ENCODE assay signal across 8 cellular contexts in genomic region chr3:101605398-101605797, GRCh38. TPM values are rescaled to one million over a fixed set of nuclear protein-coding genes. Genes with fewer than 3 reads are reported as not detected.
DNase-seq lines count a peak whose midpoint lies in the region; ATAC-seq, FAIRE-seq and TF ChIP-seq lines count a peak whose summit lies in the region.
"Not testable (repeated sequence)": the region's sequence is repeated elsewhere in the genome, so short reads cannot be mapped to it uniquely, and the experiment has no call there.

No MANE protein-coding gene starts in this region.

- not testable (repeated sequence) for H4K91ac ChIP-seq in H1 (replicated peaks; ENCODE audit: insufficient read length, low read length); trophoblast cell (ENCODE audit: low read depth, low read length)

- not testable (repeated sequence) for H3K27me3 ChIP-seq in GM23338 (ENCODE audit: insufficient read depth); HUES48 (ENCODE audit: control insufficient read depth, insufficient read depth, low read length); H1 (replicated peaks in 1 of 4; ENCODE audit: control insufficient read depth in 3 of 4, extremely low read depth in 1 of 4, insufficient read depth in 3 of 4, low read length in 3 of 4); iPS-15b (ENCODE audit: control insufficient read depth, insufficient read depth, low read length); mesendoderm (ENCODE audit: insufficient read depth, low read length, poor library complexity); trophoblast cell (ENCODE audit: insufficient read depth, low read length)

- H3K79me1 ChIP-seq in H1 (ENCODE audit: low read depth, low read length); mesendoderm (ENCODE audit: low read length); trophoblast cell (ENCODE audit: low read length): not testable (repeated sequence)

- H3K9ac ChIP-seq in HUES48 (ENCODE audit: low read depth, low read length); mesendoderm (ENCODE audit: low read length); trophoblast cell (ENCODE audit: low read length): not testable (repeated sequence)
- H3K9ac ChIP-seq in H1 (replicated peaks in 1 of 4; ENCODE audit: extremely low read depth in 1 of 4, low read depth in 3 of 4, low read length in 3 of 4) (peak overlapping the region in 1 of 4 experiments; percentile 37; a peak in 1 of 7 replicates), iPS-15b (ENCODE audit: low read depth, low read length) (peak overlapping the region; percentile 81)

- not testable (repeated sequence) for H3K23me2 ChIP-seq in H1 (ENCODE audit: low read depth, low read length)

- H4K8ac ChIP-seq in H1 (ENCODE audit: extremely low read depth, insufficient read depth, low read length); mesendoderm (ENCODE audit: low read depth, low read length); trophoblast cell (ENCODE audit: low read depth, low read length): not testable (repeated sequence)

- peak overlapping the region; percentile 34; the same call in 1 of the 2 replicates for H2BK20ac ChIP-seq in H1 (ENCODE audit: low read length)

- POLR2A ChIA-PET in H1 (lab: Charles Lee; ENCODE audit: partially characterized antibody): not testable (repeated sequence)

- H3K36me3 Mint-ChIP-seq in GM23338 (ENCODE audit: low read depth): not testable (repeated sequence)

- H3K4me3 Mint-ChIP-seq in GM23338: not testable (repeated sequence)

- not testable (repeated sequence) for H3F3A ChIP-seq in GM23338 (replicated peaks; ENCODE audit: low read depth)

- not testable (repeated sequence) for H3K9me3 ChIP-seq in HUES48 (ENCODE audit: control insufficient read depth, insufficient read depth, low read length); H1 (ENCODE audit: insufficient read depth in 2 of 2, low read depth in 1 of 2, low read length in 1 of 2); iPS-15b (ENCODE audit: control insufficient read depth, insufficient read depth, low read length); trophoblast cell (ENCODE audit: insufficient read depth, low read depth, low read length)

- not testable (repeated sequence) for H3K4ac ChIP-seq in H1 (replicated peaks; ENCODE audit: insufficient read length, low read depth, low read length); mesendoderm (ENCODE audit: low read depth, low read length); trophoblast cell (ENCODE audit: low read depth, low read length)

- 74% methylated on average over 10 of the region's 10 CpGs; no CpG with 5 or more reads in 1 of the 2 experiments for whole genome bisulfite sequencing in H1 (ENCODE audit: extremely low coverage in 1 of 2, insufficient coverage in 1 of 2, insufficient read length in 1 of 2, insufficient replicate concordance in 2 of 2, low coverage in 1 of 2, low lambda C conversion rate in 2 of 2, missing lambda C conversion rate in 1 of 2), 2 experiments
- WGBS in mesendoderm (ENCODE audit: extremely low coverage, insufficient coverage, low lambda C conversion rate): no CpG with 5 or more reads among the region's 10 CpGs
- no CpG with 5 or more reads among the region's 10 CpGs for whole genome bisulfite sequencing in trophoblast cell (ENCODE audit: extremely low coverage, insufficient coverage, insufficient read length)

- not testable (repeated sequence) for H2BK12ac ChIP-seq in H1 (ENCODE audit: low read depth, low read length); trophoblast cell (ENCODE audit: low read length)

- H3K4me3 ChIP-seq in GM23338; HUES48 (ENCODE audit: low read depth, low read length); H1 (ENCODE audit: extremely low read depth in 1 of 4, insufficient read depth in 2 of 4, low read depth in 3 of 4, low read length in 4 of 4); mesendoderm (ENCODE audit: low read length); trophoblast cell (ENCODE audit: low read depth, low read length): not testable (repeated sequence)
- peak overlapping the region; percentile 54 for H3K4me3 ChIP-seq in iPS-15b (ENCODE audit: low read depth, low read length)

- CTCF ChIA-PET in H1 (lab: Charles Lee; ENCODE audit: partially characterized antibody): not testable (repeated sequence)

- H2AFZ ChIP-seq in GM23338 (peak overlapping the region; percentile 3; the same call in 1 of the 2 replicates), H1 (ENCODE audit: low read length) (peak overlapping the region; percentile 76)
- not testable (repeated sequence) for H2AFZ ChIP-seq in trophoblast cell (ENCODE audit: insufficient read depth, low read length, poor library complexity)

- DNase-seq in ELF-1 (ENCODE audit: low read depth, low spot score): peak; percentile 25
- not testable (repeated sequence) for DNase-seq in GM23338 (ENCODE audit: low spot score); mesendoderm; trophoblast cell
- DNase-seq in NCI-H748 (lab: John Stamatoyannopoulos, UW; ENCODE audit: unreplicated experiment): peak; percentile 39
- peak in 1 of 2 experiments; percentile 41 for DNase-seq in H1 (ENCODE audit: low read depth in 1 of 2, low spot score in 2 of 2)

- H4K20me1 ChIP-seq in GM23338 (replicated peaks; ENCODE audit: insufficient read depth); H1 (replicated peaks in 1 of 2; ENCODE audit: control insufficient read depth in 1 of 2, insufficient read depth in 2 of 2, low read length in 2 of 2): not testable (repeated sequence)

- H2BK5ac ChIP-seq in H1 (ENCODE audit: low read depth, low read length): 0 out of 2 replicates have a peak overlapping the region, but pooled peaks have one; percentile 40
- not testable (repeated sequence) for H2BK5ac ChIP-seq in mesendoderm (ENCODE audit: low read length); trophoblast cell (ENCODE audit: low read depth, low read length, poor library complexity)

- H2BK15ac ChIP-seq in H1 (ENCODE audit: low read length); mesendoderm (replicated peaks; ENCODE audit: low read depth): not testable (repeated sequence)

- H3K27me3 Mint-ChIP-seq in GM23338 (ENCODE audit: insufficient read depth, low read depth, poor library complexity): not testable (repeated sequence)

- not testable (repeated sequence) for H3K9me3 Mint-ChIP-seq in GM23338

- not testable (repeated sequence) for H3K4me1 ChIP-seq in GM23338 (ENCODE audit: insufficient read depth); HUES48 (ENCODE audit: control insufficient read depth, insufficient read depth, low read length); H1 (replicated peaks in 1 of 4; ENCODE audit: control insufficient read depth in 3 of 4, insufficient read depth in 4 of 4, low read length in 3 of 4); iPS-15b (ENCODE audit: control insufficient read depth, insufficient read depth, low read length); mesendoderm (ENCODE audit: control insufficient read depth, low read depth, low read length); trophoblast cell (ENCODE audit: control insufficient read depth in 1 of 2, insufficient read depth in 2 of 2, low read length in 2 of 2)

- not testable (repeated sequence) for ATAC-seq in GM23338

- H3K4me2 ChIP-seq in GM23338; H1 (ENCODE audit: insufficient read depth in 1 of 2, low read depth in 2 of 2, low read length in 2 of 2); mesendoderm (ENCODE audit: low read length); trophoblast cell (ENCODE audit: low read length): not testable (repeated sequence)

- not testable (repeated sequence) for H2BK120ac ChIP-seq in H1 (replicated peaks; ENCODE audit: low read depth, low read length); mesendoderm (ENCODE audit: low read depth, low read length); trophoblast cell (ENCODE audit: insufficient read depth, low read length, poor library complexity)

- not testable (repeated sequence) for H3K27ac ChIP-seq in GM23338 (ENCODE audit: low read depth); H1 (ENCODE audit: low read depth, low read length); mesendoderm (ENCODE audit: low read depth, low read length); trophoblast cell (ENCODE audit: low read depth, low read length)
- peak overlapping the region; percentile 35 for H3K27ac ChIP-seq in HUES48 (ENCODE audit: low read depth, low read length)

- H2AK5ac ChIP-seq in H1 (ENCODE audit: low read depth, low read length); mesendoderm (ENCODE audit: low read length); trophoblast cell (ENCODE audit: low read length): not testable (repeated sequence)

- not testable (repeated sequence) for TF ChIP-seq EP300 in H1 (IDR thresholded peaks at IDR 0.05; ENCODE audit: borderline replicate concordance in 1 of 2, low read depth in 2 of 2, low read length in 2 of 2)

- not testable (repeated sequence) for H3K9me2 ChIP-seq in GM23338 (ENCODE audit: insufficient read depth)

- H4K5ac ChIP-seq in H1 (ENCODE audit: insufficient read length, low read depth, low read length); mesendoderm (ENCODE audit: low read length): not testable (repeated sequence)

- TF ChIP-seq CTCF in GM23338 (conservative IDR thresholded peaks at IDR 0.05; ENCODE audit: low read depth in 2 of 2); H1 (IDR thresholded peaks at IDR 0.05; ENCODE audit: control extremely low read depth in 1 of 3, insufficient read depth in 1 of 3, low read depth in 1 of 3, low read length in 3 of 3): not testable (repeated sequence)

- H3K14ac ChIP-seq in H1 (ENCODE audit: insufficient read length); trophoblast cell (ENCODE audit: low read length): not testable (repeated sequence)

- FAIRE-seq in H1 (lab: Jason Lieb, UNC): not testable (repeated sequence)

- not testable (repeated sequence) for TF ChIP-seq RAD21 in H1 (IDR thresholded peaks at IDR 0.05 in 1 of 2, conservative IDR thresholded peaks at IDR 0.05 in 1 of 2; ENCODE audit: low read depth in 2 of 2, low read length in 2 of 2)

- peak overlapping the region; percentile 65; the same call in 1 of the 2 replicates for H3K27ac Mint-ChIP-seq in GM23338

- not testable (repeated sequence) for H3K56ac ChIP-seq in H1 (replicated peaks; ENCODE audit: insufficient read length, low read depth, low read length)
- peak overlapping the region; percentile 60 for H3K56ac ChIP-seq in mesendoderm (ENCODE audit: low read length)

- not testable (repeated sequence) for H3K36me3 ChIP-seq in GM23338 (ENCODE audit: insufficient read depth); HUES48 (ENCODE audit: control insufficient read depth, insufficient read depth, low read length); H1 (ENCODE audit: control insufficient read depth in 2 of 4, insufficient read depth in 4 of 4, low read length in 3 of 4); iPS-15b (ENCODE audit: control insufficient read depth, insufficient read depth, low read length); mesendoderm (ENCODE audit: control insufficient read depth, insufficient read depth, low read length); trophoblast cell (ENCODE audit: control insufficient read depth in 1 of 2, insufficient read depth in 2 of 2, low read length in 2 of 2)

- not testable (repeated sequence) for TF ChIP-seq POLR2A in H1 (IDR thresholded peaks at IDR 0.05; ENCODE audit: control extremely low read depth in 1 of 2, low read depth in 2 of 2, low read length in 2 of 2)

- not testable (repeated sequence) for H3K4me1 Mint-ChIP-seq in GM23338

- peak overlapping the region; percentile 43 for H4K12ac ChIP-seq in trophoblast cell (ENCODE audit: low read depth, low read length)

- H3K23ac ChIP-seq in H1 (ENCODE audit: insufficient read length); mesendoderm (ENCODE audit: low read length); trophoblast cell (ENCODE audit: low read length): not testable (repeated sequence)

- H3K18ac ChIP-seq in H1 (ENCODE audit: extremely low read depth, low read length); mesendoderm (ENCODE audit: low read length); trophoblast cell (ENCODE audit: low read length): not testable (repeated sequence)

- not testable (repeated sequence) for H3K79me2 ChIP-seq in GM23338 (replicated peaks; ENCODE audit: insufficient read depth); H1 (ENCODE audit: control insufficient read depth in 1 of 2, insufficient read depth in 2 of 2, low read length in 2 of 2); mesendoderm (ENCODE audit: control insufficient read depth, insufficient read depth, low read length); trophoblast cell (ENCODE audit: control insufficient read depth, insufficient read depth, low read length, poor library complexity)

RNA-seq across cellular contexts. Expression of gene PCNP, which starts 31.4 kb away (rescaled TPM):
- 134 and 139 TPM in 2 replicates for total RNA-seq in GM23338 (2014; rRNA removed; shearing (Covaris generic))
- 151 and 185 TPM in 2 replicates for polyA plus RNA-seq in GM23338 (2016; fragmentation: Nextera tagmentation; extraction: Ambion mirVana)
- 188 and 192 TPM in 2 replicates for total RNA-seq in H1 (2021; fragmentation: NEBNext Ultra II Directional; extraction: Animal tissue kit (Norgen Biotek cat#: 25700))
- 16.4 and 29.1 TPM in 2 replicates for polyA plus RNA-seq in H1 (2011; rRNA removed)
- polyA plus RNA-seq in H1 (2011; cell fraction: cytosol; rRNA removed): 52.1 TPM
- 8.5 TPM for polyA plus RNA-seq in H1 (2011; cell fraction: nucleus; rRNA removed)
- 86.8 to 152 TPM (median 95.0 TPM) in 4 replicates for polyA plus RNA-seq in H1 (2012, experiment 1 of 2)
- 13.8 TPM for polyA plus RNA-seq in H1 (2012, experiment 2 of 2)
- polyA plus RNA-seq in H1 (2013, experiment 1 of 2): 85.8 TPM
- polyA plus RNA-seq in H1 (2013, experiment 2 of 2): 85.5 TPM
- polyA minus RNA-seq in H1 (2011; rRNA and poly(A)+ RNA removed): 17.0 and 18.0 TPM in 2 replicates
- 21.3 TPM for polyA minus RNA-seq in H1 (2011; cell fraction: cytosol; rRNA and poly(A)+ RNA removed)
- polyA minus RNA-seq in H1 (2011; cell fraction: nucleus; rRNA and poly(A)+ RNA removed): 23.9 TPM
- polyA plus RNA-seq in mesendoderm (2013, experiment 1 of 2): 112 TPM
- 109 TPM for polyA plus RNA-seq in mesendoderm (2013, experiment 2 of 2)
- polyA plus RNA-seq in trophoblast cell (2013): 80.3 and 81.7 TPM in 2 replicates

RNA-seq across cellular contexts. Expression of gene TRMT10C, which starts 43.7 kb away (rescaled TPM):
- 59.7 and 61.9 TPM in 2 replicates for total RNA-seq in GM23338 (2014; rRNA removed; shearing (Covaris generic))
- 133 and 145 TPM in 2 replicates for polyA plus RNA-seq in GM23338 (2016; fragmentation: Nextera tagmentation; extraction: Ambion mirVana)
- 49.4 and 55.9 TPM in 2 replicates for total RNA-seq in H1 (2021; fragmentation: NEBNext Ultra II Directional; extraction: Animal tissue kit (Norgen Biotek cat#: 25700))
- 22.3 and 27.4 TPM in 2 replicates for polyA plus RNA-seq in H1 (2011; rRNA removed)
- 26.7 TPM for polyA plus RNA-seq in H1 (2011; cell fraction: cytosol; rRNA removed)
- polyA plus RNA-seq in H1 (2011; cell fraction: nucleus; rRNA removed): 9.4 TPM
- 24.3 to 54.2 TPM (median 27.3 TPM) in 4 replicates for polyA plus RNA-seq in H1 (2012, experiment 1 of 2)
- 4.7 TPM for polyA plus RNA-seq in H1 (2012, experiment 2 of 2)
- 71.6 TPM for polyA plus RNA-seq in H1 (2013, experiment 1 of 2)
- polyA plus RNA-seq in H1 (2013, experiment 2 of 2): 67.6 TPM
- 15.6 and 21.5 TPM in 2 replicates for polyA minus RNA-seq in H1 (2011; rRNA and poly(A)+ RNA removed)
- 19.5 TPM for polyA minus RNA-seq in H1 (2011; cell fraction: cytosol; rRNA and poly(A)+ RNA removed)
- 19.5 TPM for polyA minus RNA-seq in H1 (2011; cell fraction: nucleus; rRNA and poly(A)+ RNA removed)
- 70.4 TPM for polyA plus RNA-seq in mesendoderm (2013, experiment 1 of 2)
- 66.9 TPM for polyA plus RNA-seq in mesendoderm (2013, experiment 2 of 2)
- 22.2 and 22.4 TPM in 2 replicates for polyA plus RNA-seq in trophoblast cell (2013)
